Comparison of ENCODE assay signal across 19 cellular contexts in genomic region chr14:31037709-31038221, GRCh38. TPM values are rescaled to one million over a fixed set of nuclear protein-coding genes. Genes with fewer than 3 reads are reported as not detected.
DNase-seq lines count a peak whose midpoint lies in the region; ATAC-seq and TF ChIP-seq lines count a peak whose summit lies in the region.
"Had no signal": no experiment of that assay in that cellular context is flagged by ENCODE, and none has a peak within 500 bp of the region (broad histone marks: within the 10 kb centered on the region; RNA-seq: fewer than 3 reads in every experiment).

No MANE protein-coding gene starts in this region.

- TF ChIP-seq POLR2A in erythroblast (IDR thresholded peaks at IDR 0.05; ENCODE audit: low read length): no peak
- TF ChIP-seq POLR2A in right lobe of liver (IDR thresholded peaks at IDR 0.05): no peak

- no peak for DNase-seq in CD14-positive monocyte (ENCODE audit: low spot score)
- DNase-seq in NCI-H69 (lab: John Stamatoyannopoulos, UW): peak; percentile 43
- peak; percentile 31 to 65 for DNase-seq in erythroblast (lab: John Stamatoyannopoulos, UW)
- no peak for DNase-seq in right lobe of liver
- no peak for DNase-seq in stimulated activated CD4-positive, alpha-beta T cell treated with anti-CD3 and anti-CD28 coated beads, Interleukin-12 subunit alpha, Interleukin-12 subunit beta, amount 100 ng/mL, for 4 hours
- DNase-seq in activated CD4-positive, CD25-positive, alpha-beta regulatory T cell treated with anti-CD3 and anti-CD28 coated beads, Interleukin-2, amount 50 U/mL, for 72 hours: no peak
- DNase-seq: BE2C; Calu3; CD4-positive, alpha-beta memory T cell; DMS53; KG1; NCI-H1417 treated with DMSO at 0.1 percent for 48 hours; NCI-H1930; NCI-H446; SHP77 treated with DMSO at 0.1 percent for 48 hours had no signal

- no peaks in the 10 kb centered on the region for H3K36me3 ChIP-seq in right lobe of liver
- H3K36me3 ChIP-seq: BE2C had no signal

- H3K9me3 Mint-ChIP-seq in CD14-positive monocyte: no peaks in the 10 kb centered on the region
- H3K9me3 Mint-ChIP-seq: CD4-positive, alpha-beta memory T cell; GM23338 had no signal

- TF ChIP-seq CTCF in CD14-positive monocyte (IDR thresholded peaks at IDR 0.05): no peak
- no peak for TF ChIP-seq CTCF in right lobe of liver (IDR thresholded peaks at IDR 0.05)

- H3K27ac ChIP-seq in right lobe of liver: peak overlapping the region in 2 of 3 donors; percentile 61 to 77

- no peaks in the 10 kb centered on the region for H3K9me3 ChIP-seq in right lobe of liver
- H3K9me3 ChIP-seq: BE2C, SK-N-SH had no signal

- peaks cover 17% of the 10 kb centered on the region for H3K4me1 Mint-ChIP-seq in CD14-positive monocyte

- peaks cover 0 to 26% (median 11%) of the 10 kb centered on the region in 4 donors for H3K4me1 ChIP-seq in right lobe of liver

- no peaks in the 10 kb centered on the region for H3K27me3 ChIP-seq in right lobe of liver
- H3K27me3 ChIP-seq: BE2C had no signal

- intact Hi-C loops in CD14-positive monocyte (cut with micrococcal nuclease): loop anchor here in 1 of 2 donors (10.0 kb wide), 1 partner anchor 53 kb away; no protein-coding TSS in a partner anchor
- intact Hi-C loops in right lobe of liver (cut with DNase I): no loop called here

- H3K4me3 ChIP-seq in right lobe of liver: no peak overlapping the region
- H3K4me3 ChIP-seq: GM23338 had no signal

- no peak overlapping the region for H3K4me3 Mint-ChIP-seq in CD14-positive monocyte
- H3K4me3 Mint-ChIP-seq: CD4-positive, alpha-beta memory T cell; GM23338 had no signal

- 33% methylated on average over 1 of the region's 1 CpG for WGBS in right lobe of liver (ENCODE audit: insufficient coverage, low coverage, low lambda C conversion rate, missing lambda C conversion rate)

- ATAC-seq in right lobe of liver (peak; percentile 31 to 79 (median 46)), GM21619 (IDR thresholded peaks at IDR 0.05; ENCODE audit: unreplicated experiment) (no peak), HG03565 (IDR thresholded peaks at IDR 0.05; ENCODE audit: unreplicated experiment) (no peak)

- H3K27me3 Mint-ChIP-seq in CD14-positive monocyte (ENCODE audit: low read depth in 3 of 3): no peaks in the 10 kb centered on the region
- H3K27me3 Mint-ChIP-seq: CD4-positive, alpha-beta memory T cell had no signal

- peaks cover 2 to 5% of the 10 kb centered on the region in 2 donors for H3K36me3 Mint-ChIP-seq in CD14-positive monocyte

- H3K27ac Mint-ChIP-seq in CD14-positive monocyte: peak overlapping the region in 6 of 7 donors; percentile 8 to 52 (median 41)

RNA-seq across cellular contexts. Expression of gene STRN3, which starts 11.6 kb away (rescaled TPM):
- polyA plus RNA-seq in CD14-positive monocyte: 1 to 10 TPM; 1.0 to 3.8 TPM
- total RNA-seq in right lobe of liver: 10 to 100 TPM; 19.5 to 28.0 (median 21.5) TPM

RNA-seq across cellular contexts. Expression of gene AP4S1, which starts 12.3 kb away (rescaled TPM):
- 1 to 10 TPM; 2.8 to 5.1 TPM for polyA plus RNA-seq in CD14-positive monocyte
- 1 to 10 TPM; 2.0 to 5.3 (median 2.5) TPM for total RNA-seq in right lobe of liver

Comparison
In these comparisons a context has a peak if more than half of its experiments do, and no peak if none do; other contexts are left out.
1. DNase-seq: peak in NCI-H69 (single experiment) and erythroblast (2 of 2); none in CD14-positive monocyte (single experiment), right lobe of liver (0 of 3), stimulated activated CD4-positive, alpha-beta T cell treated with anti-CD3 and anti-CD28 coated beads, Interleukin-12 subunit alpha, Interleukin-12 subunit beta, amount 100 ng/mL, for 4 hours (single experiment) and activated CD4-positive, CD25-positive, alpha-beta regulatory T cell treated with anti-CD3 and anti-CD28 coated beads, Interleukin-2, amount 50 U/mL, for 72 hours (single experiment).
2. ATAC-seq: peak in right lobe of liver (4 of 4); none in GM21619 (single experiment) and HG03565 (single experiment).